In the genomic region with DNA sequence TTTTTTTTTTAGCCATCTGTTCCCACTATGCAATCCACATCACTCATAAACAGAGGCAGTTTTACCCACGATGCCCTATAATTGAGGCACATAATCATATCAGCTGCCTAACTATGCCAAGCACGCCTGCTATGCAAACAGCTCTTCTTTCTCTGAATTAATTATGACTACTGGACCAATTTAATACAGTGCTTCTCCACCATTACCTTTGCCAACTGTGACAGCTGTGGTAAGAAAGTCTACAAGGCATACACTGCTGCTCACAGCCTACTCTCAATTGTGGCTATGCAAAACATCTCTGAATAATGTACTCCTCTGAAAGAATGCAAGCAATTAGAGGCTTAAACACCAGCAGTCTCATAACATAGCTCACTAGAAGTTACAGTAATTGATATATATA, we compare ENCODE assay signal across 15 cellular contexts.
DNase-seq lines count a peak whose midpoint lies in the region; ATAC-seq and TF ChIP-seq lines count a peak whose summit lies in the region.
"Had no signal": no experiment of that assay in that cellular context is flagged by ENCODE, and none has a peak within 500 bp of the region (broad histone marks: within the 10 kb centered on the region; RNA-seq: fewer than 3 reads in every experiment).

No MANE protein-coding gene starts in this region.

- no peaks in the 10 kb centered on the region for H3K27me3 ChIP-seq in WERI-Rb-1 (ENCODE audit: insufficient read depth, low read depth, severe bottlenecking)
- H3K27me3 ChIP-seq: gastroesophageal sphincter, spleen had no signal

- H3K9me3 ChIP-seq in WERI-Rb-1 (ENCODE audit: severe bottlenecking): no peaks in the 10 kb centered on the region
- H3K9me3 ChIP-seq: gastroesophageal sphincter, spleen had no signal

- POLR2A ChIA-PET in HEK293T (lab: Yijun Ruan, JAX): no interaction called here

- no peak overlapping the region for H3K4me3 ChIP-seq in WERI-Rb-1 (ENCODE audit: low read depth, low read length)
- H3K4me3 ChIP-seq: gastroesophageal sphincter, spleen had no signal

- TF ChIP-seq POLR2A in GM18505 (IDR thresholded peaks at IDR 0.05; ENCODE audit: borderline replicate concordance, extremely low read depth, insufficient read depth, insufficient read length): no peak

- peak; percentile 52 for ATAC-seq in GM18870 (IDR thresholded peaks at IDR 0.05; ENCODE audit: unreplicated experiment)
- ATAC-seq in HG03039 (IDR thresholded peaks at IDR 0.05; ENCODE audit: unreplicated experiment): peak; percentile 81
- no peak for ATAC-seq in GM18505 (IDR thresholded peaks at IDR 0.05; ENCODE audit: unreplicated experiment)
- ATAC-seq: gastroesophageal sphincter had no signal

- H3K36me3 ChIP-seq in WERI-Rb-1: no peaks in the 10 kb centered on the region
- H3K36me3 ChIP-seq: gastroesophageal sphincter, spleen had no signal

- CTCF ChIA-PET in HEK293T (lab: Yijun Ruan, JAX): no interaction called here

- H3K27ac ChIP-seq in WERI-Rb-1: no peak overlapping the region
- H3K27ac ChIP-seq: gastroesophageal sphincter, spleen had no signal

- DNase-seq in NCI-H446 treated with DMSO at 0.1 percent for 48 hours (lab: John Stamatoyannopoulos, UW) (peak; percentile 91), myocyte (ENCODE audit: low read depth) (peak; percentile 82), WERI-Rb-1 (no peak), NCI-H345 treated with DMSO at 0.1 percent for 48 hours (lab: John Stamatoyannopoulos, UW; ENCODE audit: unreplicated experiment) (no peak), HEK293T (ENCODE audit: extremely low spot score) (no peak)
- DNase-seq: activated CD4-positive, alpha-beta T cell treated with anti-CD3 and anti-CD28 coated beads for 1 hour; activated CD8-positive, alpha-beta memory T cell treated with anti-CD3 and anti-CD28 coated beads, Interleukin-2, amount 50 U/mL, for 48 hours; CD8-positive, alpha-beta memory T cell; GDM1; KG1; spleen had no signal

- no peak for TF ChIP-seq CTCF in WERI-Rb-1 (IDR thresholded peaks at IDR 0.05; ENCODE audit: low read depth, low read length)

TF ChIP-seq in HEK293T, 16 proteins besides CTCF, POLR2A, EP300 and RAD21:
- TF ChIP-seq NFRKB (IDR thresholded peaks at IDR 0.05) (no peak), SP1 (IDR thresholded peaks at IDR 0.05) (no peak), FOXM1 (IDR thresholded peaks at IDR 0.05; ENCODE audit: borderline replicate concordance) (no peak), BHLHE40 (IDR thresholded peaks at IDR 0.05; ENCODE audit: borderline replicate concordance) (no peak), HDGF (IDR thresholded peaks at IDR 0.05; ENCODE audit: borderline replicate concordance) (no peak), FOXK2 (IDR thresholded peaks at IDR 0.05) (no peak), FOXA1 (IDR thresholded peaks at IDR 0.05) (no peak), L3MBTL2 (conservative IDR thresholded peaks at IDR 0.05) (no peak)

Comparison
In these comparisons a context has a peak if more than half of its experiments do, and no peak if none do; other contexts are left out.
1. DNase-seq: peak in NCI-H446 treated with DMSO at 0.1 percent for 48 hours (single experiment) and myocyte (single experiment); none in WERI-Rb-1 (single experiment), NCI-H345 treated with DMSO at 0.1 percent for 48 hours (single experiment) and HEK293T (single experiment).